ENCODE assay signal across 1 cellular context in genomic region chr1:58546520-58547308, GRCh38.
TF ChIP-seq lines count a peak whose summit lies in the region.

Gene OMA1, minus strand, starts transcription at chr1:58546726. Its CDS starts 7,432 bp downstream, at chr1:58539294.

TF ChIP-seq in HepG2, 621 proteins besides CTCF, POLR2A, EP300 and RAD21 (continued from another document and continues in another):
- TF ChIP-seq ATF2 (CRISPR knock-in tag; IDR thresholded peaks at IDR 0.05) (0 out of 2 replicates have a peak, but pooled peaks have one; percentile 16), ZNF124 (CRISPR knock-in tag; IDR thresholded peaks at IDR 0.05) (no peak; the same call in 1 of the 2 replicates), MYPOP (CRISPR knock-in tag; IDR thresholded peaks at IDR 0.05) (no peak), PLRG1 (conservative IDR thresholded peaks at IDR 0.05) (no peak), IRF2 (CRISPR knock-in tag; IDR thresholded peaks at IDR 0.05) (peak; percentile 93), SSRP1 (CRISPR knock-in tag; IDR thresholded peaks at IDR 0.05) (no peak), NFYB (CRISPR knock-in tag; IDR thresholded peaks at IDR 0.05) (no peak), MTF1 (CRISPR knock-in tag; IDR thresholded peaks at IDR 0.05) (no peak), GATA4 (IDR thresholded peaks at IDR 0.05; ENCODE audit: borderline replicate concordance, low read depth) (no peak), PCBP1 (IDR thresholded peaks at IDR 0.05; ENCODE audit: borderline replicate concordance, low read depth, low read length) (0 out of 2 replicates have a peak, but pooled peaks have one; percentile 20), ZNF317 (CRISPR knock-in tag; IDR thresholded peaks at IDR 0.05) (no peak), NFYC (CRISPR knock-in tag; IDR thresholded peaks at IDR 0.05) (no peak), ARNT (IDR thresholded peaks at IDR 0.05) (no peak), ZNF687 (CRISPR knock-in tag; IDR thresholded peaks at IDR 0.05) (peak; percentile 74), PCBP2 (optimal IDR thresholded peaks at IDR 0.05; ENCODE audit: low read depth, low read length, poor library complexity, severe bottlenecking) (no peak), ZBTB37 (CRISPR knock-in tag; IDR thresholded peaks at IDR 0.05) (no peak), ZNF607 (CRISPR knock-in tag; IDR thresholded peaks at IDR 0.05; ENCODE audit: borderline replicate concordance) (no peak), ZNF446 (CRISPR knock-in tag; IDR thresholded peaks at IDR 0.05) (no peak), ZSCAN9 (CRISPR knock-in tag; IDR thresholded peaks at IDR 0.05; ENCODE audit: borderline replicate concordance) (no peak), ZBTB20 (CRISPR knock-in tag; IDR thresholded peaks at IDR 0.05; ENCODE audit: borderline replicate concordance, low read depth) (no peak), GPN1 (CRISPR knock-in tag; IDR thresholded peaks at IDR 0.05; ENCODE audit: borderline replicate concordance) (no peak), ZNF512B (CRISPR knock-in tag; IDR thresholded peaks at IDR 0.05; ENCODE audit: borderline replicate concordance) (no peak), CEBPB (IDR thresholded peaks at IDR 0.05; ENCODE audit: borderline replicate concordance, low read depth, low read length) (no peak), NKX3-1 (CRISPR knock-in tag; IDR thresholded peaks at IDR 0.05) (no peak), RORA (CRISPR knock-in tag; IDR thresholded peaks at IDR 0.05) (no peak), ZNF121 (CRISPR knock-in tag; IDR thresholded peaks at IDR 0.05) (no peak), ZNF598 (CRISPR knock-in tag; IDR thresholded peaks at IDR 0.05; ENCODE audit: borderline replicate concordance) (no peak; the same call in 1 of the 2 replicates), RARA (CRISPR knock-in tag; IDR thresholded peaks at IDR 0.05) (peak; percentile 23; the same call in 1 of the 2 replicates), NCOA1 (CRISPR knock-in tag; IDR thresholded peaks at IDR 0.05) (no peak), ARID2 (CRISPR knock-in tag; IDR thresholded peaks at IDR 0.05; ENCODE audit: borderline replicate concordance) (no peak; the same call in 1 of the 2 replicates), FOXP1 (IDR thresholded peaks at IDR 0.05) (no peak), FOXP1 (CRISPR knock-in tag; IDR thresholded peaks at IDR 0.05) (no peak), BCLAF1 (IDR thresholded peaks at IDR 0.05) (no peak), TGIF2 (CRISPR knock-in tag; IDR thresholded peaks at IDR 0.05) (no peak), NFIC (IDR thresholded peaks at IDR 0.05; ENCODE audit: low read length) (no peak), HMGA1 (CRISPR knock-in tag; conservative IDR thresholded peaks at IDR 0.05) (no peak), ZNF557 (CRISPR knock-in tag; IDR thresholded peaks at IDR 0.05) (no peak)
- TF ChIP-seq, protein P1, sequence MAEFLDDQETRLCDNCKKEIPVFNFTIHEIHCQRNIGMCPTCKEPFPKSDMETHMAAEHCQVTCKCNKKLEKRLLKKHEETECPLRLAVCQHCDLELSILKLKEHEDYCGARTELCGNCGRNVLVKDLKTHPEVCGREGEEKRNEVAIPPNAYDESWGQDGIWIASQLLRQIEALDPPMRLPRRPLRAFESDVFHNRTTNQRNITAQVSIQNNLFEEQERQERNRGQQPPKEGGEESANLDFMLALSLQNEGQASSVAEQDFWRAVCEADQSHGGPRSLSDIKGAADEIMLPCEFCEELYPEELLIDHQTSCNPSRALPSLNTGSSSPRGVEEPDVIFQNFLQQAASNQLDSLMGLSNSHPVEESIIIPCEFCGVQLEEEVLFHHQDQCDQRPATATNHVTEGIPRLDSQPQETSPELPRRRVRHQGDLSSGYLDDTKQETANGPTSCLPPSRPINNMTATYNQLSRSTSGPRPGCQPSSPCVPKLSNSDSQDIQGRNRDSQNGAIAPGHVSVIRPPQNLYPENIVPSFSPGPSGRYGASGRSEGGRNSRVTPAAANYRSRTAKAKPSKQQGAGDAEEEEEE (CRISPR knock-in tag; IDR thresholded peaks at IDR 0.05; ENCODE audit: borderline replicate concordance), result no peak
- TF ChIP-seq, protein P2, sequence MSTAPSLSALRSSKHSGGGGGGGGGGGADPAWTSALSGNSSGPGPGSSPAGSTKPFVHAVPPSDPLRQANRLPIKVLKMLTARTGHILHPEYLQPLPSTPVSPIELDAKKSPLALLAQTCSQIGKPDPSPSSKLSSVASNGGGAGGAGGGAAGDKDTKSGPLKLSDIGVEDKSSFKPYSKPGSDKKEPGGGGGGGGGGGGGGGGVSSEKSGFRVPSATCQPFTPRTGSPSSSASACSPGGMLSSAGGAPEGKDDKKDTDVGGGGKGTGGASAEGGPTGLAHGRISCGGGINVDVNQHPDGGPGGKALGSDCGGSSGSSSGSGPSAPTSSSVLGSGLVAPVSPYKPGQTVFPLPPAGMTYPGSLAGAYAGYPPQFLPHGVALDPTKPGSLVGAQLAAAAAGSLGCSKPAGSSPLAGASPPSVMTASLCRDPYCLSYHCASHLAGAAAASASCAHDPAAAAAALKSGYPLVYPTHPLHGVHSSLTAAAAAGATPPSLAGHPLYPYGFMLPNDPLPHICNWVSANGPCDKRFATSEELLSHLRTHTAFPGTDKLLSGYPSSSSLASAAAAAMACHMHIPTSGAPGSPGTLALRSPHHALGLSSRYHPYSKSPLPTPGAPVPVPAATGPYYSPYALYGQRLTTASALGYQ (CRISPR knock-in tag; IDR thresholded peaks at IDR 0.05), result 0 out of 2 replicates have a peak, but pooled peaks have one; percentile 24
- TF ChIP-seq, protein P3, sequence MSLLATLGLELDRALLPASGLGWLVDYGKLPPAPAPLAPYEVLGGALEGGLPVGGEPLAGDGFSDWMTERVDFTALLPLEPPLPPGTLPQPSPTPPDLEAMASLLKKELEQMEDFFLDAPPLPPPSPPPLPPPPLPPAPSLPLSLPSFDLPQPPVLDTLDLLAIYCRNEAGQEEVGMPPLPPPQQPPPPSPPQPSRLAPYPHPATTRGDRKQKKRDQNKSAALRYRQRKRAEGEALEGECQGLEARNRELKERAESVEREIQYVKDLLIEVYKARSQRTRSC (CRISPR knock-in tag; IDR thresholded peaks at IDR 0.05; ENCODE audit: low read depth), result no peak
- TF ChIP-seq, protein P4, sequence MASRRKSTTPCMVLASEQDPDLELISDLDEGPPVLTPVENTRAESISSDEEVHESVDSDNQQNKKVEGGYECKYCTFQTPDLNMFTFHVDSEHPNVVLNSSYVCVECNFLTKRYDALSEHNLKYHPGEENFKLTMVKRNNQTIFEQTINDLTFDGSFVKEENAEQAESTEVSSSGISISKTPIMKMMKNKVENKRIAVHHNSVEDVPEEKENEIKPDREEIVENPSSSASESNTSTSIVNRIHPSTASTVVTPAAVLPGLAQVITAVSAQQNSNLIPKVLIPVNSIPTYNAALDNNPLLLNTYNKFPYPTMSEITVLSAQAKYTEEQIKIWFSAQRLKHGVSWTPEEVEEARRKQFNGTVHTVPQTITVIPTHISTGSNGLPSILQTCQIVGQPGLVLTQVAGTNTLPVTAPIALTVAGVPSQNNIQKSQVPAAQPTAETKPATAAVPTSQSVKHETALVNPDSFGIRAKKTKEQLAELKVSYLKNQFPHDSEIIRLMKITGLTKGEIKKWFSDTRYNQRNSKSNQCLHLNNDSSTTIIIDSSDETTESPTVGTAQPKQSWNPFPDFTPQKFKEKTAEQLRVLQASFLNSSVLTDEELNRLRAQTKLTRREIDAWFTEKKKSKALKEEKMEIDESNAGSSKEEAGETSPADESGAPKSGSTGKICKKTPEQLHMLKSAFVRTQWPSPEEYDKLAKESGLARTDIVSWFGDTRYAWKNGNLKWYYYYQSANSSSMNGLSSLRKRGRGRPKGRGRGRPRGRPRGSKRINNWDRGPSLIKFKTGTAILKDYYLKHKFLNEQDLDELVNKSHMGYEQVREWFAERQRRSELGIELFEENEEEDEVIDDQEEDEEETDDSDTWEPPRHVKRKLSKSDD (CRISPR knock-in tag; IDR thresholded peaks at IDR 0.05; ENCODE audit: low read depth), result no peak
